ENCODE assay signal across 8 cellular contexts in the genomic region with DNA sequence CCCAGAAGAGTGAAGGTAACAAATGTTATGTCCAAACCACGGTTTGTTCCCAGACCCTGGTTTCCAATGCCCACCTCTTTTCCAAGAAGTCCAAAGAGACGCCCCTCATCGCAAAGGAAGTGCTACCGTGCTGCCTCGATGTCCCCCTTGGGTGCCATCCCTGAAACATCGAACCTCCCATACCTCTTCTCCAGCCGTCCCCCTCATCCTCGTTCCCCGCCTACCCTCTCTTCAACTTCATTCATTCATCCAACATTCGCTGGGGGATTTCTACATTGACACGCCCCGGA. TPM values are rescaled to one million over a fixed set of nuclear protein-coding genes. Genes with fewer than 3 reads are reported as not detected.
DNase-seq lines count a peak whose midpoint lies in the region; ATAC-seq and TF ChIP-seq lines count a peak whose summit lies in the region.

No MANE protein-coding gene starts in this region.

- H3K4me3 ChIP-seq in NT2/D1 (ENCODE audit: insufficient read length, low read depth) (peak overlapping the region; percentile 93), epithelial cell of proximal tubule (ENCODE audit: low read depth, low read length) (peak overlapping the region; percentile 69), retinal pigment epithelial cell (ENCODE audit: low read length) (peak overlapping the region; percentile 84)

- H3K4me1 ChIP-seq in NT2/D1 (ENCODE audit: insufficient read depth, insufficient read length): no peaks in the 10 kb centered on the region

- H3K27me3 ChIP-seq in NT2/D1 (ENCODE audit: insufficient read depth, insufficient read length): no peaks in the 10 kb centered on the region

- peak overlapping the region; percentile 99 for H3K9ac ChIP-seq in NT2/D1 (ENCODE audit: insufficient read length, low read depth)

- TF ChIP-seq CTCF in epithelial cell of proximal tubule (conservative IDR thresholded peaks at IDR 0.05; ENCODE audit: low read depth, low read length) (no peak), retinal pigment epithelial cell (conservative IDR thresholded peaks at IDR 0.05; ENCODE audit: low read depth, low read length) (no peak), GM13976 (IDR thresholded peaks at IDR 0.05; ENCODE audit: borderline replicate concordance, control extremely low read depth, extremely low read depth, insufficient read depth, missing control alignments) (no peak)

- H3K9me3 ChIP-seq in NT2/D1 (ENCODE audit: insufficient read depth, low read length): no peaks in the 10 kb centered on the region

- DNase-seq in NT2/D1 (ENCODE audit: low read depth, low spot score) (no peak), epithelial cell of proximal tubule (ENCODE audit: low read depth) (no peak), retinal pigment epithelial cell (ENCODE audit: low read depth) (no peak), NCI-H187 treated with DMSO at 0.1 percent for 48 hours (lab: John Stamatoyannopoulos, UW) (no peak), GM13976 (ENCODE audit: low spot score) (no peak)

- in situ Hi-C loops in GM13976 (cut with MboI; ENCODE audit: low sequenced_read_pairs, unreplicated experiment): no loop called here

- peak; percentile 12 for ATAC-seq in GM18511 (IDR thresholded peaks at IDR 0.05; ENCODE audit: unreplicated experiment)
- ATAC-seq in GM18909 (IDR thresholded peaks at IDR 0.05; ENCODE audit: poor library complexity, unreplicated experiment): no peak
- ATAC-seq in GM18907 (IDR thresholded peaks at IDR 0.05; ENCODE audit: unreplicated experiment): no peak

- H3K36me3 ChIP-seq in NT2/D1 (ENCODE audit: insufficient read depth, insufficient read length, low read length): peaks cover 26% of the 10 kb centered on the region

RNA-seq across cellular contexts. Expression of a gene that starts 0.5 kb away (rescaled TPM):
- 6.8 and 16.8 TPM in 2 replicates for total RNA-seq in epithelial cell of proximal tubule

RNA-seq across cellular contexts. Expression of a gene that starts 30.7 kb away (rescaled TPM):
- 66.7 and 84.3 TPM in 2 replicates for total RNA-seq in epithelial cell of proximal tubule
